Comparison of ENCODE assay signal across 13 cellular contexts in the genomic region with DNA sequence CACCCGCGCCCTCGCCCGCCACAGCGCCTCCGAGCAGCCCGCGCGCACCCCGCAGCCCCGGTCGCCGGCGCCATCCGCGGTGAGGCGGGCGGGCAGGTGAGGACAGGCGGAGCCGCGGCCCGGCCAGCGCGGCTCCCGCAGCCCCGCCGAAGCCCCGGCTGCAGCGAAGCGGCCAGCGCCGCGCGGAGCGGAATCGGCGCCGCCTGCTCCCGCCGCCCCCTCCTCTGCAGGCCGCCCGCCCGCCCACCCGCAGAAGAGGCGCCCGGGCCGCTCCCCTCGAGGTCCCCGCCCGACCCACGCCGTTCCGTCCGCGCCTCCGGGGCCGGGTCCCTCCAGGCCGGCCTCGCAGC. TPM values are rescaled to one million over a fixed set of nuclear protein-coding genes. Genes with fewer than 3 reads are reported as not detected.
DNase-seq lines count a peak whose midpoint lies in the region; ATAC-seq and TF ChIP-seq lines count a peak whose summit lies in the region.
"Had no signal": no experiment of that assay in that cellular context is flagged by ENCODE, and none has a peak within 500 bp of the region (broad histone marks: within the 10 kb centered on the region; RNA-seq: fewer than 3 reads in every experiment).

No MANE protein-coding gene starts in this region.

- no peaks in the 10 kb centered on the region; the same call in 2 of the 3 replicates for H3K9me3 Mint-ChIP-seq in GM23338

- intact Hi-C loops in spleen (cut with DNase I; ENCODE audit: low total_unique reads), result no loop called here

- no peak overlapping the region for H3K27ac Mint-ChIP-seq in GM23338

- H3K9me3 ChIP-seq in spleen, result no peaks in the 10 kb centered on the region

- H3K4me3 Mint-ChIP-seq in GM23338, result no peak overlapping the region

- H3K27ac ChIP-seq in GM23338 (ENCODE audit: low read depth) (no peak overlapping the region), layer of hippocampus (ENCODE audit: low read depth, low read length) (peak overlapping the region; percentile 90), spleen (peak overlapping the region in 2 of 8 donors; percentile 63 to 78)

- ATAC-seq in GM23338, result no peak
- ATAC-seq in esophagus mucosa, result no peak
- ATAC-seq in HG02588 (IDR thresholded peaks at IDR 0.05; ENCODE audit: unreplicated experiment), result no peak

- no peak for TF ChIP-seq POLR2A in spleen (IDR thresholded peaks at IDR 0.05)

- H3K36me3 ChIP-seq in GM23338 (ENCODE audit: insufficient read depth), result no peaks in the 10 kb centered on the region
- H3K36me3 ChIP-seq in spleen, result no peaks in the 10 kb centered on the region

- H3K27me3 ChIP-seq in GM23338 (ENCODE audit: insufficient read depth) (peaks cover 94% of the 10 kb centered on the region), layer of hippocampus (ENCODE audit: control insufficient read depth, insufficient read depth, low read length) (peaks cover 26% of the 10 kb centered on the region), spleen (replicated peaks in 1 of 7) (peaks cover 0 to 98% (median 88%) of the 10 kb centered on the region in 7 donors)

- no peaks in the 10 kb centered on the region for H3K9me2 ChIP-seq in GM23338 (ENCODE audit: insufficient read depth)

- peaks cover 16% of the 10 kb centered on the region; the same call in 2 of the 3 replicates for H3K4me1 Mint-ChIP-seq in GM23338

- H3K4me3 ChIP-seq in GM23338 (peak overlapping the region; percentile 51), astrocyte of the spinal cord (ENCODE audit: low read depth, low read length) (peak overlapping the region; percentile 46), spleen (peak overlapping the region; percentile 55 to 85 (median 72))

- H3K4me1 ChIP-seq in GM23338 (ENCODE audit: insufficient read depth) (peaks cover 35% of the 10 kb centered on the region), spleen (peaks cover 4 to 55% (median 39%) of the 10 kb centered on the region in 6 donors)

- DNase-seq in GM23338 (ENCODE audit: low spot score) (no peak), astrocyte of the spinal cord (ENCODE audit: low read depth, low spot score) (no peak), spleen (no peak), AG20443 (ENCODE audit: low spot score) (no peak), CD1c-positive myeloid dendritic cell (ENCODE audit: extremely low spot score) (no peak)
- DNase-seq: activated CD4-positive, alpha-beta T cell treated with anti-CD3 and anti-CD28 coated beads, Interleukin-2, amount 50 U/mL, for 4 hours; NCI-H2029; SHP77 treated with DMSO at 0.1 percent for 48 hours; stimulated activated CD4-positive, alpha-beta T cell treated with anti-CD3 and anti-CD28 coated beads, Interleukin-4, amount 100 ng/mL, for 1 hour had no signal

- H3K27me3 Mint-ChIP-seq in GM23338 (ENCODE audit: insufficient read depth, low read depth, poor library complexity), result peaks cover 82% of the 10 kb centered on the region

- H3F3A ChIP-seq in GM23338 (replicated peaks; ENCODE audit: low read depth), result no peaks in the 10 kb centered on the region

- WGBS in spleen, 5 donors, result 0 to 2% (median 2%) methylated on average over 3 to 59 of the region's 59 CpGs

- in situ Hi-C loops in astrocyte of the spinal cord (cut with HindIII; ENCODE audit: low sequenced_read_pairs), result loop anchor here (25.0 kb wide), 1 partner anchor 342 kb away; no protein-coding TSS in a partner anchor

- TF ChIP-seq CTCF in GM23338 (conservative IDR thresholded peaks at IDR 0.05; ENCODE audit: low read depth in 2 of 2) (no peak), astrocyte of the spinal cord (IDR thresholded peaks at IDR 0.05; ENCODE audit: low read depth, low read length) (no peak), spleen (IDR thresholded peaks at IDR 0.05 in 8 of 11, conservative IDR thresholded peaks at IDR 0.05 in 3 of 11) (no peak)

- H3K36me3 Mint-ChIP-seq in GM23338 (ENCODE audit: low read depth), result no peaks in the 10 kb centered on the region

- peak overlapping the region; percentile 78; the same call in 1 of the 2 replicates for H3K4me2 ChIP-seq in GM23338

- no peaks in the 10 kb centered on the region; the same call in 1 of the 2 replicates for H4K20me1 ChIP-seq in GM23338 (replicated peaks; ENCODE audit: insufficient read depth)

- H2AFZ ChIP-seq in GM23338, result no peak overlapping the region; the same call in 1 of the 2 replicates

- no peaks in the 10 kb centered on the region for H3K79me2 ChIP-seq in GM23338 (replicated peaks; ENCODE audit: insufficient read depth)

TF ChIP-seq in GM23338, 12 proteins besides CTCF, POLR2A, EP300 and RAD21 (continues in another document):
- TF ChIP-seq, protein P1, sequence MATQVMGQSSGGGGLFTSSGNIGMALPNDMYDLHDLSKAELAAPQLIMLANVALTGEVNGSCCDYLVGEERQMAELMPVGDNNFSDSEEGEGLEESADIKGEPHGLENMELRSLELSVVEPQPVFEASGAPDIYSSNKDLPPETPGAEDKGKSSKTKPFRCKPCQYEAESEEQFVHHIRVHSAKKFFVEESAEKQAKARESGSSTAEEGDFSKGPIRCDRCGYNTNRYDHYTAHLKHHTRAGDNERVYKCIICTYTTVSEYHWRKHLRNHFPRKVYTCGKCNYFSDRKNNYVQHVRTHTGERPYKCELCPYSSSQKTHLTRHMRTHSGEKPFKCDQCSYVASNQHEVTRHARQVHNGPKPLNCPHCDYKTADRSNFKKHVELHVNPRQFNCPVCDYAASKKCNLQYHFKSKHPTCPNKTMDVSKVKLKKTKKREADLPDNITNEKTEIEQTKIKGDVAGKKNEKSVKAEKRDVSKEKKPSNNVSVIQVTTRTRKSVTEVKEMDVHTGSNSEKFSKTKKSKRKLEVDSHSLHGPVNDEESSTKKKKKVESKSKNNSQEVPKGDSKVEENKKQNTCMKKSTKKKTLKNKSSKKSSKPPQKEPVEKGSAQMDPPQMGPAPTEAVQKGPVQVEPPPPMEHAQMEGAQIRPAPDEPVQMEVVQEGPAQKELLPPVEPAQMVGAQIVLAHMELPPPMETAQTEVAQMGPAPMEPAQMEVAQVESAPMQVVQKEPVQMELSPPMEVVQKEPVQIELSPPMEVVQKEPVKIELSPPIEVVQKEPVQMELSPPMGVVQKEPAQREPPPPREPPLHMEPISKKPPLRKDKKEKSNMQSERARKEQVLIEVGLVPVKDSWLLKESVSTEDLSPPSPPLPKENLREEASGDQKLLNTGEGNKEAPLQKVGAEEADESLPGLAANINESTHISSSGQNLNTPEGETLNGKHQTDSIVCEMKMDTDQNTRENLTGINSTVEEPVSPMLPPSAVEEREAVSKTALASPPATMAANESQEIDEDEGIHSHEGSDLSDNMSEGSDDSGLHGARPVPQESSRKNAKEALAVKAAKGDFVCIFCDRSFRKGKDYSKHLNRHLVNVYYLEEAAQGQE (IDR thresholded peaks at IDR 0.05; ENCODE audit: unreplicated experiment), result no peak
- TF ChIP-seq CREB1 (CRISPR knock-in tag; IDR thresholded peaks at IDR 0.05; ENCODE audit: low read depth), result no peak
- TF ChIP-seq, protein P2, sequence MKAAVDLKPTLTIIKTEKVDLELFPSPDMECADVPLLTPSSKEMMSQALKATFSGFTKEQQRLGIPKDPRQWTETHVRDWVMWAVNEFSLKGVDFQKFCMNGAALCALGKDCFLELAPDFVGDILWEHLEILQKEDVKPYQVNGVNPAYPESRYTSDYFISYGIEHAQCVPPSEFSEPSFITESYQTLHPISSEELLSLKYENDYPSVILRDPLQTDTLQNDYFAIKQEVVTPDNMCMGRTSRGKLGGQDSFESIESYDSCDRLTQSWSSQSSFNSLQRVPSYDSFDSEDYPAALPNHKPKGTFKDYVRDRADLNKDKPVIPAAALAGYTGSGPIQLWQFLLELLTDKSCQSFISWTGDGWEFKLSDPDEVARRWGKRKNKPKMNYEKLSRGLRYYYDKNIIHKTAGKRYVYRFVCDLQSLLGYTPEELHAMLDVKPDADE (IDR thresholded peaks at IDR 0.05), result no peak
- TF ChIP-seq STAT1 (IDR thresholded peaks at IDR 0.05; ENCODE audit: unreplicated experiment), result no peak
- TF ChIP-seq NANOG (IDR thresholded peaks at IDR 0.05; ENCODE audit: borderline replicate concordance), result no peak
- TF ChIP-seq POLR2AphosphoS5 (IDR thresholded peaks at IDR 0.05; ENCODE audit: low read depth), result no peak
- TF ChIP-seq JUNB (IDR thresholded peaks at IDR 0.05; ENCODE audit: unreplicated experiment), result no peak
- no peak for TF ChIP-seq ZNF331 (CRISPR knock-in tag; IDR thresholded peaks at IDR 0.05; ENCODE audit: low read depth)
- no peak for TF ChIP-seq EZH2 (IDR thresholded peaks at IDR 0.05; ENCODE audit: low read depth, unreplicated experiment)
- TF ChIP-seq EZH2phosphoT487 (IDR thresholded peaks at IDR 0.05; ENCODE audit: unreplicated experiment), result no peak

RNA-seq across cellular contexts. Expression of a gene that starts 1.3 kb away (rescaled TPM):
- 0.14 and 0.66 TPM in 2 replicates for total RNA-seq in GM23338 (2014; rRNA removed; shearing (Covaris generic))
- polyA plus RNA-seq in GM23338 (2016; fragmentation: Nextera tagmentation; extraction: Ambion mirVana), result 0.16 TPM in 2 replicates
- 1 to 10 TPM in 6 of 7 donors, under 1 TPM in 1; 0.51 to 3.2 (median 1.7) TPM for total RNA-seq in spleen
- under 1 TPM; 0.43 to 0.99 (median 0.44) TPM for polyA plus RNA-seq in spleen
- total RNA-seq in esophagus mucosa, result 0.44 TPM

RNA-seq across cellular contexts. Expression of a gene that starts 49.0 kb away (rescaled TPM):
- not detected in 2 replicates for total RNA-seq in GM23338 (2014; rRNA removed; shearing (Covaris generic))
- not detected in 2 replicates for polyA plus RNA-seq in GM23338 (2016; fragmentation: Nextera tagmentation; extraction: Ambion mirVana)
- total RNA-seq in spleen, result not detected
- not detected for polyA plus RNA-seq in spleen
- total RNA-seq in esophagus mucosa, result not detected
- polyA plus RNA-seq: adipose tissue had no signal
